In the genomic region with DNA sequence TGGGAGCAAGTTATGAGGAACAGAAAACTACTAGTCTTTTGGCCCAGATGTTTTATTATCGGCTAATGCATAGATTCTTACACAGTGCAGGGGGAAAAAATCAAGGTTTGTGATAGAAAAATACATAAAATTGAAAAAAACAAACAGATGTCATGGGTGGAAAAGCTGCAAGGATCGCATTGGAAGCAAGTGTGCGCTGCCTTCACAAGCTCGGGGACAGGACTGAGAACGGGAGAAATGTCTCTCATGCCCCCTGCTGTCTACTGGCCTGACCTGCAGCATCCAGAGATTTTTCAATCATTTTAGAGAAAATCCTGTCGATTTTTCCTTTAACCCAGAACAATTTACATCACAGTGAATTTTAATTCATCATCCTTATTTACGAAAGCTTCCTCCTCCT, we compare ENCODE assay signal across 9 cellular contexts. TPM values are rescaled to one million over a fixed set of nuclear protein-coding genes. Genes with fewer than 3 reads are reported as not detected.
DNase-seq lines count a peak whose midpoint lies in the region; ATAC-seq, FAIRE-seq and TF ChIP-seq lines count a peak whose summit lies in the region.
"Not testable (repeated sequence)": the region's sequence is repeated elsewhere in the genome, so short reads cannot be mapped to it uniquely, and the experiment has no call there.
"Had no signal": no experiment of that assay in that cellular context is flagged by ENCODE, and none has a peak within 500 bp of the region (broad histone marks: within the 10 kb centered on the region; RNA-seq: fewer than 3 reads in every experiment).

No MANE protein-coding gene starts in this region.

- not testable (repeated sequence) for H3K4me3 Mint-ChIP-seq in GM23338; activated CD8-positive, alpha-beta memory T cell treated with anti-CD3 and anti-CD28 coated beads, Interleukin-2, amount 10 ng/mL, durations not matched to agents 7 days and 5 days; memory B cell

- not testable (repeated sequence) for H3K79me2 ChIP-seq in GM23338 (replicated peaks; ENCODE audit: insufficient read depth); PC-9 (ENCODE audit: low read depth)

- peak; percentile 41 for FAIRE-seq in small intestine (lab: Jason Lieb, UNC)

- H3K36me3 Mint-ChIP-seq in GM23338 (ENCODE audit: low read depth); activated CD8-positive, alpha-beta memory T cell treated with anti-CD3 and anti-CD28 coated beads, Interleukin-2, amount 10 ng/mL, durations not matched to agents 7 days and 5 days; memory B cell: not testable (repeated sequence)

- H3K27ac ChIP-seq in C4-2B; GM23338 (ENCODE audit: low read depth); PC-9; small intestine (ENCODE audit: low read depth in 1 of 2, low read length in 1 of 2): not testable (repeated sequence)

- H3K4me3 ChIP-seq in GM23338; PC-9; small intestine (ENCODE audit: low read depth in 1 of 2, low read length in 2 of 2): not testable (repeated sequence)

- ATAC-seq in GM23338 (peak; percentile 83), Right ventricle myocardium superior (ENCODE audit: poor library complexity) (peak; percentile 86), memory B cell (ENCODE audit: low read depth) (peak; percentile 64)
- ATAC-seq in activated CD8-positive, alpha-beta memory T cell treated with anti-CD3 and anti-CD28 coated beads, Interleukin-2, amount 10 ng/mL, durations not matched to agents 7 days and 5 days = peak; percentile 57

- H3K27me3 ChIP-seq in GM23338 (ENCODE audit: insufficient read depth); small intestine (ENCODE audit: control insufficient read depth in 2 of 2, insufficient read depth in 2 of 2, low read length in 2 of 2): not testable (repeated sequence)
- H3K27me3 ChIP-seq in PC-9 (ENCODE audit: insufficient read depth, low read depth) = peaks cover 41% of the 10 kb centered on the region

- not testable (repeated sequence) for H3K9me3 Mint-ChIP-seq in GM23338; activated CD8-positive, alpha-beta memory T cell treated with anti-CD3 and anti-CD28 coated beads, Interleukin-2, amount 10 ng/mL, durations not matched to agents 7 days and 5 days (ENCODE audit: low read depth); memory B cell

- H3F3A ChIP-seq in GM23338 (replicated peaks; ENCODE audit: low read depth); PC-9 (ENCODE audit: insufficient read depth, low read depth): not testable (repeated sequence)

- not testable (repeated sequence) for DNase-seq in GM23338 (ENCODE audit: low spot score); PC-9; activated CD8-positive, alpha-beta memory T cell treated with anti-CD3 and anti-CD28 coated beads, Interleukin-2, amount 10 ng/mL, durations not matched to agents 7 days and 5 days; Right ventricle myocardium superior; memory B cell (ENCODE audit: low spot score in 2 of 2); small intestine
- peak; percentile 13 for DNase-seq in dermis blood vessel endothelial cell

- H3K4me2 ChIP-seq in GM23338, PC-9: not testable (repeated sequence)

- TF ChIP-seq CTCF in C4-2B (conservative IDR thresholded peaks at IDR 0.05) (peak; percentile 97), GM23338 (conservative IDR thresholded peaks at IDR 0.05; ENCODE audit: low read depth in 2 of 2) (peak in 1 of 2 experiments; percentile 60; a peak in 2 of 4 replicates), PC-9 (conservative IDR thresholded peaks at IDR 0.05) (peak; percentile 40; the same call in 1 of the 2 replicates)

- not testable (repeated sequence) for H3K27me3 Mint-ChIP-seq in GM23338 (ENCODE audit: insufficient read depth, low read depth, poor library complexity)
- H3K27me3 Mint-ChIP-seq in activated CD8-positive, alpha-beta memory T cell treated with anti-CD3 and anti-CD28 coated beads, Interleukin-2, amount 10 ng/mL, durations not matched to agents 7 days and 5 days = peaks cover 28% of the 10 kb centered on the region
- peaks cover 12% of the 10 kb centered on the region for H3K27me3 Mint-ChIP-seq in memory B cell

- not testable (repeated sequence) for H4K20me1 ChIP-seq in GM23338 (replicated peaks; ENCODE audit: insufficient read depth); PC-9 (ENCODE audit: insufficient read depth)

- POLR2A ChIA-PET in PC-9 (lab: Charles Lee; ENCODE audit: unreplicated experiment) = not testable (repeated sequence)

- BruUV-seq in PC-9 (replicated peaks; lab: Mats Ljungman, UMichigan) = not testable (repeated sequence)

- not testable (repeated sequence) for H3K9me3 ChIP-seq in PC-9 (ENCODE audit: insufficient read depth, low read depth); small intestine (ENCODE audit: control insufficient read depth, low read depth)

- not testable (repeated sequence) for H2AFZ ChIP-seq in GM23338, PC-9

- H3K36me3 ChIP-seq in GM23338 (ENCODE audit: insufficient read depth); PC-9 (ENCODE audit: low read depth); small intestine (ENCODE audit: control insufficient read depth in 2 of 2, insufficient read depth in 2 of 2, low read length in 2 of 2): not testable (repeated sequence)

- 7 to 17% (median 9%) methylated on average over 4 to 5 of the region's 7 CpGs for WGBS in small intestine, 3 donors

- not testable (repeated sequence) for H3K4me1 Mint-ChIP-seq in GM23338; activated CD8-positive, alpha-beta memory T cell treated with anti-CD3 and anti-CD28 coated beads, Interleukin-2, amount 10 ng/mL, durations not matched to agents 7 days and 5 days; memory B cell

- CTCF ChIA-PET in PC-9 (lab: Charles Lee) = not testable (repeated sequence)
- CTCF ChIA-PET in activated CD8-positive, alpha-beta memory T cell treated with anti-CD3 and anti-CD28 coated beads, Interleukin-2, amount 10 ng/mL, durations not matched to agents 7 days and 5 days (lab: Charles Lee) = interaction anchor here (2.0 kb wide), 1 partner anchor 498 kb away, joined by 7 read pairs; no protein-coding TSS in a partner anchor

- intact Hi-C loops in PC-9 (cut with micrococcal nuclease; ENCODE audit: unreplicated experiment) = loop anchor here (5.0 kb wide), 1 partner anchor 500 kb away; no protein-coding TSS in a partner anchor
- intact Hi-C loops in Right ventricle myocardium superior (cut with DNase I) = not testable (repeated sequence)

- H3K4me1 ChIP-seq in GM23338 (ENCODE audit: insufficient read depth); PC-9 (replicated peaks; ENCODE audit: insufficient read depth); small intestine (ENCODE audit: control insufficient read depth in 2 of 2, insufficient read depth in 1 of 2, low read depth in 1 of 2, low read length in 1 of 2): not testable (repeated sequence)

- not testable (repeated sequence) for H3K9me2 ChIP-seq in GM23338 (ENCODE audit: insufficient read depth); PC-9 (ENCODE audit: insufficient read depth)

- H3K27ac Mint-ChIP-seq in GM23338; activated CD8-positive, alpha-beta memory T cell treated with anti-CD3 and anti-CD28 coated beads, Interleukin-2, amount 10 ng/mL, durations not matched to agents 7 days and 5 days; memory B cell: not testable (repeated sequence)

RNA-seq across cellular contexts. Expression of gene SHISA2, which starts 20.5 kb away (rescaled TPM):
- total RNA-seq in GM23338 (2014; rRNA removed; shearing (Covaris generic)) = 33.4 and 37.4 TPM in 2 replicates
- 17.9 and 18.2 TPM in 2 replicates for polyA plus RNA-seq in GM23338 (2016; fragmentation: Nextera tagmentation; extraction: Ambion mirVana)
- not detected in 2 replicates for total RNA-seq in PC-9 (2021)
- total RNA-seq in activated CD8-positive, alpha-beta memory T cell treated with anti-CD3 and anti-CD28 coated beads, Interleukin-2, amount 10 ng/mL, durations not matched to agents 7 days and 5 days = under 1 TPM in 1 of 2 experiments, not detected in 1; 0.19 TPM
- total RNA-seq in dermis blood vessel endothelial cell = 1.1 and 1.7 TPM in 2 replicates
- 0.11 TPM for total RNA-seq in Right ventricle myocardium superior
- polyA plus RNA-seq in small intestine = under 1 TPM in 2 of 3 donors, not detected in 1; 0.19 to 0.27 TPM
- total RNA-seq: OCI-LY7 had no signal

Comparison
In these comparisons a context has a peak if more than half of its experiments do, and no peak if none do; other contexts are left out.
1. RNA of gene SHISA2, which starts 20.5 kb away (total RNA-seq): 33.4 to 37.4 TPM in GM23338; 1.1 to 1.7 TPM in dermis blood vessel endothelial cell, 0.19 TPM in activated CD8-positive, alpha-beta memory T cell treated with anti-CD3 and anti-CD28 coated beads, Interleukin-2, amount 10 ng/mL, durations not matched to agents 7 days and 5 days, 0.11 TPM in Right ventricle myocardium superior (single experiment) and not detected in PC-9; every median in the first group is over 10 times any median in the second.
2. Peak in every context shown above with its lines, with median percentiles within 50 percentile points of each other: ATAC-seq.